Comparison of ENCODE assay signal across 1 cellular context in genomic region chr11:14463623-14464022, GRCh38.
TF ChIP-seq lines count a peak whose summit lies in the region.

No MANE protein-coding gene starts in this region.

TF ChIP-seq in GM12878, 131 proteins besides CTCF, POLR2A, EP300 and RAD21:
- TF ChIP-seq FOS (IDR thresholded peaks at IDR 0.05; ENCODE audit: borderline replicate concordance, extremely low read depth, insufficient read length) (no peak), RFX5 (IDR thresholded peaks at IDR 0.05; ENCODE audit: low read depth, low read length) (no peak), ETV6 (conservative IDR thresholded peaks at IDR 0.05 in 1 of 2, IDR thresholded peaks at IDR 0.05 in 1 of 2; ENCODE audit: borderline replicate concordance in 1 of 2, low read depth in 1 of 2) (no peak), IRF4 (IDR thresholded peaks at IDR 0.05; ENCODE audit: low read depth, low read length) (no peak), GABPA (IDR thresholded peaks at IDR 0.05; ENCODE audit: low read depth) (no peak), FOXK2 (IDR thresholded peaks at IDR 0.05) (no peak), YBX1 (IDR thresholded peaks at IDR 0.05) (no peak), RUNX3 (IDR thresholded peaks at IDR 0.05; ENCODE audit: low read length) (no peak), TBL1XR1 (IDR thresholded peaks at IDR 0.05; ENCODE audit: low read depth, low read length) (no peak), SMARCA5 (IDR thresholded peaks at IDR 0.05) (no peak), HDAC2 (IDR thresholded peaks at IDR 0.05) (no peak), JUND (IDR thresholded peaks at IDR 0.05; ENCODE audit: low read depth, low read length) (no peak)
- TF ChIP-seq, protein P1, sequence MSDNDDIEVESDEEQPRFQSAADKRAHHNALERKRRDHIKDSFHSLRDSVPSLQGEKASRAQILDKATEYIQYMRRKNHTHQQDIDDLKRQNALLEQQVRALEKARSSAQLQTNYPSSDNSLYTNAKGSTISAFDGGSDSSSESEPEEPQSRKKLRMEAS (IDR thresholded peaks at IDR 0.05; ENCODE audit: low read depth, low read length): no peak
- TF ChIP-seq, protein P2, sequence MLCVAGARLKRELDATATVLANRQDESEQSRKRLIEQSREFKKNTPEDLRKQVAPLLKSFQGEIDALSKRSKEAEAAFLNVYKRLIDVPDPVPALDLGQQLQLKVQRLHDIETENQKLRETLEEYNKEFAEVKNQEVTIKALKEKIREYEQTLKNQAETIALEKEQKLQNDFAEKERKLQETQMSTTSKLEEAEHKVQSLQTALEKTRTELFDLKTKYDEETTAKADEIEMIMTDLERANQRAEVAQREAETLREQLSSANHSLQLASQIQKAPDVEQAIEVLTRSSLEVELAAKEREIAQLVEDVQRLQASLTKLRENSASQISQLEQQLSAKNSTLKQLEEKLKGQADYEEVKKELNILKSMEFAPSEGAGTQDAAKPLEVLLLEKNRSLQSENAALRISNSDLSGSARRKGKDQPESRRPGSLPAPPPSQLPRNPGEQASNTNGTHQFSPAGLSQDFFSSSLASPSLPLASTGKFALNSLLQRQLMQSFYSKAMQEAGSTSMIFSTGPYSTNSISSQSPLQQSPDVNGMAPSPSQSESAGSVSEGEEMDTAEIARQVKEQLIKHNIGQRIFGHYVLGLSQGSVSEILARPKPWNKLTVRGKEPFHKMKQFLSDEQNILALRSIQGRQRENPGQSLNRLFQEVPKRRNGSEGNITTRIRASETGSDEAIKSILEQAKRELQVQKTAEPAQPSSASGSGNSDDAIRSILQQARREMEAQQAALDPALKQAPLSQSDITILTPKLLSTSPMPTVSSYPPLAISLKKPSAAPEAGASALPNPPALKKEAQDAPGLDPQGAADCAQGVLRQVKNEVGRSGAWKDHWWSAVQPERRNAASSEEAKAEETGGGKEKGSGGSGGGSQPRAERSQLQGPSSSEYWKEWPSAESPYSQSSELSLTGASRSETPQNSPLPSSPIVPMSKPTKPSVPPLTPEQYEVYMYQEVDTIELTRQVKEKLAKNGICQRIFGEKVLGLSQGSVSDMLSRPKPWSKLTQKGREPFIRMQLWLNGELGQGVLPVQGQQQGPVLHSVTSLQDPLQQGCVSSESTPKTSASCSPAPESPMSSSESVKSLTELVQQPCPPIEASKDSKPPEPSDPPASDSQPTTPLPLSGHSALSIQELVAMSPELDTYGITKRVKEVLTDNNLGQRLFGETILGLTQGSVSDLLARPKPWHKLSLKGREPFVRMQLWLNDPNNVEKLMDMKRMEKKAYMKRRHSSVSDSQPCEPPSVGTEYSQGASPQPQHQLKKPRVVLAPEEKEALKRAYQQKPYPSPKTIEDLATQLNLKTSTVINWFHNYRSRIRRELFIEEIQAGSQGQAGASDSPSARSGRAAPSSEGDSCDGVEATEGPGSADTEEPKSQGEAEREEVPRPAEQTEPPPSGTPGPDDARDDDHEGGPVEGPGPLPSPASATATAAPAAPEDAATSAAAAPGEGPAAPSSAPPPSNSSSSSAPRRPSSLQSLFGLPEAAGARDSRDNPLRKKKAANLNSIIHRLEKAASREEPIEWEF (IDR thresholded peaks at IDR 0.05; ENCODE audit: insufficient replicate concordance, low read depth, low read length): no peak
